ENCODE assay signal across 17 cellular contexts in genomic region chr12:12461923-12462315, GRCh38.
DNase-seq lines count a peak whose midpoint lies in the region; ATAC-seq and TF ChIP-seq lines count a peak whose summit lies in the region.
"Had no signal": no experiment of that assay in that cellular context is flagged by ENCODE, and none has a peak within 500 bp of the region (broad histone marks: within the 10 kb centered on the region; RNA-seq: fewer than 3 reads in every experiment).

No MANE protein-coding gene starts in this region.

- no peaks in the 10 kb centered on the region for H3K36me3 ChIP-seq in SJCRH30
- H3K36me3 ChIP-seq: breast epithelium, lower lobe of right lung had no signal

- TF ChIP-seq CTCF in coronary artery (IDR thresholded peaks at IDR 0.05), result no peak

- no peaks in the 10 kb centered on the region for H3K4me1 ChIP-seq in SJCRH30
- H3K4me1 ChIP-seq: breast epithelium, esophagus squamous epithelium, lower lobe of right lung had no signal

- no peak overlapping the region for H3K4me3 ChIP-seq in coronary artery
- H3K4me3 ChIP-seq in SJCRH30, result no peak overlapping the region
- H3K4me3 ChIP-seq: breast epithelium, esophagus squamous epithelium, GM23338, lower lobe of right lung, skin epidermis had no signal

- H3K27me3 ChIP-seq in SJCRH30, result no peaks in the 10 kb centered on the region
- H3K27me3 ChIP-seq: breast epithelium, esophagus squamous epithelium had no signal

- H3K4me3 Mint-ChIP-seq in activated CD4-positive, alpha-beta T cell treated with anti-CD3 and anti-CD28 coated beads, Interleukin-2, amount 10 ng/mL, durations not matched to agents 7 days and 5 days, result no peak overlapping the region
- no peak overlapping the region for H3K4me3 Mint-ChIP-seq in activated naive CD8-positive, alpha-beta T cell treated with anti-CD3 and anti-CD28 coated beads, Interleukin-2, amount 10 ng/mL, durations not matched to agents 7 days and 5 days
- H3K4me3 Mint-ChIP-seq in stimulated activated naive CD8-positive, alpha-beta T cell treated with anti-CD3 and anti-CD28 coated beads, Interleukin-15, Interleukin-2, amounts not matched to agents 100 ng/mL and 50 ng/mL, for 24 hours, result no peak overlapping the region
- H3K4me3 Mint-ChIP-seq: GM23338 had no signal

- peak; percentile 35 for ATAC-seq in activated naive CD8-positive, alpha-beta T cell treated with anti-CD3 and anti-CD28 coated beads, Interleukin-2, amount 10 ng/mL, durations not matched to agents 7 days and 5 days (ENCODE audit: low read depth)
- ATAC-seq: GM23338, lower lobe of right lung had no signal

- DNase-seq in activated naive CD4-positive, alpha-beta T cell treated with Interleukin-2 at 50 U/mL for 16 hours, result peak; percentile 61
- DNase-seq in activated naive CD4-positive, alpha-beta T cell (lab: John Stamatoyannopoulos, UW), result no peak
- no peak for DNase-seq in activated CD4-positive, alpha-beta T cell treated with anti-CD3 and anti-CD28 coated beads, Interleukin-2, amount 10 ng/mL, durations not matched to agents 7 days and 5 days
- DNase-seq in activated naive CD8-positive, alpha-beta T cell treated with anti-CD3 and anti-CD28 coated beads, Interleukin-2, amount 10 ng/mL, durations not matched to agents 7 days and 5 days, result no peak
- DNase-seq in coronary artery (ENCODE audit: low spot score) (no peak), SJCRH30 (no peak), SW480 (ENCODE audit: low spot score) (no peak)
- DNase-seq: activated gamma-delta T cell treated with Interleukin-2 at 50 U/mL for 16 hours, COR-L47, esophagus squamous epithelium, lower lobe of right lung, NCI-H1048 had no signal

- H3K9me3 Mint-ChIP-seq in activated CD4-positive, alpha-beta T cell treated with anti-CD3 and anti-CD28 coated beads, Interleukin-2, amount 10 ng/mL, durations not matched to agents 7 days and 5 days, result no peaks in the 10 kb centered on the region
- H3K9me3 Mint-ChIP-seq in activated naive CD8-positive, alpha-beta T cell treated with anti-CD3 and anti-CD28 coated beads, Interleukin-2, amount 10 ng/mL, durations not matched to agents 7 days and 5 days, result no peaks in the 10 kb centered on the region
- no peaks in the 10 kb centered on the region for H3K9me3 Mint-ChIP-seq in stimulated activated naive CD8-positive, alpha-beta T cell treated with anti-CD3 and anti-CD28 coated beads, Interleukin-15, Interleukin-2, amounts not matched to agents 100 ng/mL and 50 ng/mL, for 24 hours
- H3K9me3 Mint-ChIP-seq: GM23338 had no signal

- POLR2A ChIA-PET in activated CD4-positive, alpha-beta T cell treated with anti-CD3 and anti-CD28 coated beads, Interleukin-2, amount 10 ng/mL, durations not matched to agents 7 days and 5 days (lab: Charles Lee), result interaction anchor here (0.6 kb wide), 2 partner anchors 15 to 145 kb away, joined by 3 read pairs; no protein-coding TSS in a partner anchor
- POLR2A ChIA-PET in activated naive CD8-positive, alpha-beta T cell treated with anti-CD3 and anti-CD28 coated beads, Interleukin-2, amount 10 ng/mL, durations not matched to agents 7 days and 5 days (lab: Charles Lee), result no interaction called here

- peak overlapping the region; percentile 80 for H3K27ac Mint-ChIP-seq in activated CD4-positive, alpha-beta T cell treated with anti-CD3 and anti-CD28 coated beads, Interleukin-2, amount 10 ng/mL, durations not matched to agents 7 days and 5 days
- H3K27ac Mint-ChIP-seq in activated naive CD8-positive, alpha-beta T cell treated with anti-CD3 and anti-CD28 coated beads, Interleukin-2, amount 10 ng/mL, durations not matched to agents 7 days and 5 days, result peak overlapping the region; percentile 50
- H3K27ac Mint-ChIP-seq in stimulated activated naive CD8-positive, alpha-beta T cell treated with anti-CD3 and anti-CD28 coated beads, Interleukin-15, Interleukin-2, amounts not matched to agents 100 ng/mL and 50 ng/mL, for 24 hours, result peak overlapping the region; percentile 95
- H3K27ac Mint-ChIP-seq: GM23338 had no signal

- no peaks in the 10 kb centered on the region for H3K27me3 Mint-ChIP-seq in activated CD4-positive, alpha-beta T cell treated with anti-CD3 and anti-CD28 coated beads, Interleukin-2, amount 10 ng/mL, durations not matched to agents 7 days and 5 days
- H3K27me3 Mint-ChIP-seq in activated naive CD8-positive, alpha-beta T cell treated with anti-CD3 and anti-CD28 coated beads, Interleukin-2, amount 10 ng/mL, durations not matched to agents 7 days and 5 days, result no peaks in the 10 kb centered on the region
- no peaks in the 10 kb centered on the region for H3K27me3 Mint-ChIP-seq in stimulated activated naive CD8-positive, alpha-beta T cell treated with anti-CD3 and anti-CD28 coated beads, Interleukin-15, Interleukin-2, amounts not matched to agents 100 ng/mL and 50 ng/mL, for 24 hours

- CTCF ChIA-PET in activated CD4-positive, alpha-beta T cell treated with anti-CD3 and anti-CD28 coated beads, Interleukin-2, amount 10 ng/mL, durations not matched to agents 7 days and 5 days (lab: Charles Lee), result interaction anchor here (0.7 to 2.4 kb wide), 10 partner anchors 8 to 85 kb away, joined by 3 to 9 read pairs (median 4); no protein-coding TSS in a partner anchor

- no peaks in the 10 kb centered on the region for H3K9me3 ChIP-seq in SJCRH30 (replicated peaks)
- H3K9me3 ChIP-seq: breast epithelium, esophagus squamous epithelium, lower lobe of right lung had no signal

- H3K4me1 Mint-ChIP-seq in activated CD4-positive, alpha-beta T cell treated with anti-CD3 and anti-CD28 coated beads, Interleukin-2, amount 10 ng/mL, durations not matched to agents 7 days and 5 days, result peaks cover 55% of the 10 kb centered on the region
- peaks cover 25% of the 10 kb centered on the region for H3K4me1 Mint-ChIP-seq in activated naive CD8-positive, alpha-beta T cell treated with anti-CD3 and anti-CD28 coated beads, Interleukin-2, amount 10 ng/mL, durations not matched to agents 7 days and 5 days
- H3K4me1 Mint-ChIP-seq in stimulated activated naive CD8-positive, alpha-beta T cell treated with anti-CD3 and anti-CD28 coated beads, Interleukin-15, Interleukin-2, amounts not matched to agents 100 ng/mL and 50 ng/mL, for 24 hours (ENCODE audit: low read depth), result peaks cover 76% of the 10 kb centered on the region

- H3K27ac ChIP-seq in coronary artery, result no peak overlapping the region
- no peak overlapping the region for H3K27ac ChIP-seq in SJCRH30
- H3K27ac ChIP-seq: breast epithelium, esophagus squamous epithelium, KMS-11, lower lobe of right lung had no signal

- H3K36me3 Mint-ChIP-seq in activated CD4-positive, alpha-beta T cell treated with anti-CD3 and anti-CD28 coated beads, Interleukin-2, amount 10 ng/mL, durations not matched to agents 7 days and 5 days (ENCODE audit: low read depth), result peaks cover 18% of the 10 kb centered on the region
- peaks cover 10% of the 10 kb centered on the region for H3K36me3 Mint-ChIP-seq in activated naive CD8-positive, alpha-beta T cell treated with anti-CD3 and anti-CD28 coated beads, Interleukin-2, amount 10 ng/mL, durations not matched to agents 7 days and 5 days
- peaks cover 25% of the 10 kb centered on the region for H3K36me3 Mint-ChIP-seq in stimulated activated naive CD8-positive, alpha-beta T cell treated with anti-CD3 and anti-CD28 coated beads, Interleukin-15, Interleukin-2, amounts not matched to agents 100 ng/mL and 50 ng/mL, for 24 hours (ENCODE audit: low read depth)
